ENCODE assay signal across 22 cellular contexts in the genomic region with DNA sequence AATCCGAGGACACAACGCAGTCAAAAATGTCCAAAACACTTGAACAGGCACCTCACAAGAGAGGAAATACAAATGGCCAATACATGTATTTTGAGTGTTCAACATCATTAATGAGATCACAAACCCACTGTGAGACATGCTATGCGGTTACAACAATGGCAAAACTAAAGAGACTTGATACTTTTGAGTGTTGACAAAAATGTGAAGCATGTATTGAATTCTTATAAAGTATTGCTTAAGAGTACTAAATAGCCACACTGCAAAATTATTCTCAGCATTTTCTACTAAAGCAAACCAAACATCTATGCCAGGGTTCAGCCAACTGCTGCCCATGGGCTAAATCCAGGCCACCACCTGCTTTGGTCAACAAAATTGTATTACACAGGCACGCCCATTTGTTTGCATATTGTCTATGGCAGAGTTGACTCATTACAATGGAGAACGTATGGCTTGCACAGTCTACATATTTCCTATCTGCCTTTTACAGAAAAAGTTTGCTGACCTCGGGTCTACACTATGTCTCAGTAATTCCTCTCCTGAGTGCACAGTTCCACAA.
"Had no signal": no experiment of that assay in that cellular context is flagged by ENCODE, and none has a peak within 500 bp of the region (broad histone marks: within the 10 kb centered on the region; RNA-seq: fewer than 3 reads in every experiment).

No MANE protein-coding gene starts in this region.

- H3K4me3 ChIP-seq: cardiac muscle cell had no signal

- DNase-seq: activated B cell treated with CpG ODN at 0.5 μM for 24 hours; activated CD4-positive, alpha-beta memory T cell treated with anti-CD3 and anti-CD28 coated beads for 36 hours; activated CD4-positive, alpha-beta T cell treated with anti-CD3 and anti-CD28 coated beads for 1 hour; activated CD4-positive, alpha-beta T cell treated with anti-CD3 and anti-CD28 coated beads, Interleukin-2, amount 10 ng/mL, durations not matched to agents 24 days and 14 days; activated gamma-delta T cell; activated naive CD4-positive, alpha-beta T cell treated with anti-CD3 and anti-CD28 coated beads for 36 hours; activated T-cell treated with anti-CD3 and anti-CD28 coated beads for 4 hours; activated T-cell treated with anti-CD3 and anti-CD28 coated beads, Interleukin-2, amount 50 U/mL, for 48 hours; amygdala; KBM-7; NCI-H1092; NCI-H1930; NCI-H2171; NCI-H2227 treated with DMSO at 0.1 percent for 48 hours; NCI-H446 treated with DMSO at 0.1 percent for 48 hours; NCI-H524 treated with DMSO at 0.1 percent for 48 hours; NK-92 treated with Interleukin-12 subunit alpha and Interleukin-12 subunit beta, amount 100 ng/mL, for 24 hours; T-cell; T-helper 2 cell; T1000 had no signal

- H3K27me3 ChIP-seq: cardiac muscle cell had no signal

- H3K27ac ChIP-seq: cardiac muscle cell had no signal

- H3K36me3 ChIP-seq: cardiac muscle cell had no signal

- ATAC-seq: activated T-helper 17 cell treated with anti-CD3 and anti-CD28 coated beads, Interleukin-2, amount 50 U/mL, for 72 hours; T-cell had no signal
